In genomic region chr11:68822546-68822945, GRCh38 we compare ENCODE assay signal across 7 cellular contexts.
"Had no signal": no experiment of that assay in that cellular context is flagged by ENCODE, and none has a peak within 500 bp of the region (broad histone marks: within the 10 kb centered on the region; RNA-seq: fewer than 3 reads in every experiment).

No MANE protein-coding gene starts in this region.

- ATAC-seq: GM12878 had no signal

- FAIRE-seq: G401.6, GM12878, GM12891, GM12892, GM18507, GM19239 had no signal

- DNase-seq: GDM1 had no signal

- H3K4me3 ChIP-seq: GM12878 had no signal
